25 cellular contexts compared by ENCODE assay signal in genomic region chr18:70149616-70150301, GRCh38.
"Had no signal": no experiment of that assay in that cellular context is flagged by ENCODE, and none has a peak within 500 bp of the region (broad histone marks: within the 10 kb centered on the region; RNA-seq: fewer than 3 reads in every experiment).

No MANE protein-coding gene starts in this region.

- H3K27ac Mint-ChIP-seq: activated CD4-positive, alpha-beta memory T cell treated with anti-CD3 and anti-CD28 coated beads, Interleukin-2, amount 10 ng/mL, durations not matched to agents 7 days and 5 days; activated CD4-positive, alpha-beta T cell treated with anti-CD3 and anti-CD28 coated beads, Interleukin-2, amount 10 ng/mL, durations not matched to agents 7 days and 5 days; activated CD8-positive, alpha-beta memory T cell treated with anti-CD3 and anti-CD28 coated beads, Interleukin-2, amount 10 ng/mL, durations not matched to agents 7 days and 5 days; activated naive CD8-positive, alpha-beta T cell; effector memory CD8-positive, alpha-beta T cell; mesothelial cell of epicardium; naive thymus-derived CD4-positive, alpha-beta T cell had no signal

- H3K4me3 Mint-ChIP-seq: activated CD4-positive, alpha-beta memory T cell treated with anti-CD3 and anti-CD28 coated beads, Interleukin-2, amount 10 ng/mL, durations not matched to agents 7 days and 5 days; activated CD4-positive, alpha-beta T cell treated with anti-CD3 and anti-CD28 coated beads, Interleukin-2, amount 10 ng/mL, durations not matched to agents 7 days and 5 days; activated CD8-positive, alpha-beta memory T cell treated with anti-CD3 and anti-CD28 coated beads, Interleukin-2, amount 10 ng/mL, durations not matched to agents 7 days and 5 days; activated naive CD8-positive, alpha-beta T cell; effector memory CD8-positive, alpha-beta T cell; immature natural killer cell; mesothelial cell of epicardium; naive thymus-derived CD4-positive, alpha-beta T cell; neural crest cell had no signal

- H3K4me3 ChIP-seq: coronary artery, esophagus muscularis mucosa, heart left ventricle, spleen, tibial nerve had no signal

- H3K27me3 Mint-ChIP-seq: activated CD4-positive, alpha-beta memory T cell treated with anti-CD3 and anti-CD28 coated beads, Interleukin-2, amount 10 ng/mL, durations not matched to agents 7 days and 5 days; activated CD4-positive, alpha-beta T cell treated with anti-CD3 and anti-CD28 coated beads, Interleukin-2, amount 10 ng/mL, durations not matched to agents 7 days and 5 days; activated CD8-positive, alpha-beta memory T cell treated with anti-CD3 and anti-CD28 coated beads, Interleukin-2, amount 10 ng/mL, durations not matched to agents 7 days and 5 days; activated naive CD8-positive, alpha-beta T cell; effector memory CD8-positive, alpha-beta T cell; naive thymus-derived CD4-positive, alpha-beta T cell had no signal

- DNase-seq: activated CD4-positive, alpha-beta memory T cell treated with anti-CD3 and anti-CD28 coated beads, Interleukin-2, amount 10 ng/mL, durations not matched to agents 7 days and 5 days; activated CD4-positive, alpha-beta T cell treated with anti-CD3 and anti-CD28 coated beads, Interleukin-2, amount 10 ng/mL, durations not matched to agents 7 days and 5 days; activated CD4-positive, CD25-positive, alpha-beta regulatory T cell treated with anti-CD3 and anti-CD28 coated beads, Interleukin-2, amount 50 U/mL, for 72 hours; activated CD8-positive, alpha-beta memory T cell treated with anti-CD3 and anti-CD28 coated beads, Interleukin-2, amount 10 ng/mL, durations not matched to agents 7 days and 5 days; activated effector memory CD4-positive, alpha-beta T cell treated with Interleukin-2 at 50 U/mL for 16 hours; activated naive CD4-positive, alpha-beta T cell treated with Interleukin-2 at 50 U/mL for 16 hours; activated T-cell treated with anti-CD3 and anti-CD28 coated beads, Interleukin-2, amount 50 U/mL, for 48 hours; cerebellar nuclear complex; effector memory CD8-positive, alpha-beta T cell; foreskin keratinocyte; heart left ventricle; immature natural killer cell; naive thymus-derived CD4-positive, alpha-beta T cell; right cardiac atrium; spleen; stimulated activated naive CD4-positive, alpha-beta T cell had no signal

- H3K27ac ChIP-seq: coronary artery, esophagus muscularis mucosa, foreskin keratinocyte, parathyroid adenoma, spleen, tibial nerve had no signal

- H3K4me1 Mint-ChIP-seq: neural crest cell had no signal

- FAIRE-seq: endothelial cell of umbilical vein, TTC549 had no signal

- ATAC-seq: activated CD8-positive, alpha-beta memory T cell treated with anti-CD3 and anti-CD28 coated beads, Interleukin-2, amount 10 ng/mL, durations not matched to agents 7 days and 5 days; effector memory CD8-positive, alpha-beta T cell; foreskin keratinocyte; heart left ventricle; naive thymus-derived CD4-positive, alpha-beta T cell; right cardiac atrium had no signal

- H3K9me3 Mint-ChIP-seq: activated CD4-positive, alpha-beta memory T cell treated with anti-CD3 and anti-CD28 coated beads, Interleukin-2, amount 10 ng/mL, durations not matched to agents 7 days and 5 days; activated CD4-positive, alpha-beta T cell treated with anti-CD3 and anti-CD28 coated beads, Interleukin-2, amount 10 ng/mL, durations not matched to agents 7 days and 5 days; effector memory CD8-positive, alpha-beta T cell; immature natural killer cell; mesothelial cell of epicardium; naive thymus-derived CD4-positive, alpha-beta T cell; neural crest cell had no signal
